In the genomic region with DNA sequence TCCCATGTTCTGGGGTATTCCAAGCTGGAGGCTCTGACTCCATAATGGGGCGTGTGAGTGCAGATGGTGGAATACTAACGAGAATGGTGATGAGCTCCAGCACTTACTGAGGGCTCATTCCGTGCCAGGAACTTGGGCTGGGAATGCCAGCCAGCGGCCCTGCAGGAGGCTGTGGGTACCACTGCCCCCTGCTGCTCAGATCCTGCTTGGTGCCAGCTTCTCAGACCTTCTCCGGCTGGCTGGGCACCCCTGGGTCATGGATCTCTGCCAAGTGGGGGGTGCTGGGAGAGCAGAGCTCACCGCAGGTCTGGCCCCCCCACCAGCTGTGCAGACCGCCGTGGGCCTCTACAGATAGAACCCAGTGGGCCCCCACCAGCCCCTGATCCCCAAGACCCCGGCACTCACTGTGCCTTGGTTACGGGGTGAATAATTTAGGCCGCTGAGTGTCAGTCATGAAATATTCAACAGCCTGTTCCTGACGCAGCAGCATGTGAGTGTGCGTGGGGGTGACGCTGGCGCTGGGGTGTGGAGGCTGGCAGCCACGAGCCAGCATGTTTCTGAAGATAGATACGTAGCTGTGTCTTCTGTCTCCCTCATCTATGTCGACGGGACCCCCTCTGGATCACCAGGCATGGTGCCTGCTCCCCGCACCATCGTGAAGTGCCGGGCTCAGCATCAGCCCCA, we compare ENCODE assay signal across 3 cellular contexts. TPM values are rescaled to one million over a fixed set of nuclear protein-coding genes. Genes with fewer than 3 reads are reported as not detected.
DNase-seq lines count a peak whose midpoint lies in the region; TF ChIP-seq lines count a peak whose summit lies in the region.
"Not testable (repeated sequence)": the region's sequence is repeated elsewhere in the genome, so short reads cannot be mapped to it uniquely, and the experiment has no call there.
"Had no signal": no experiment of that assay in that cellular context is flagged by ENCODE, and none has a peak within 500 bp of the region (broad histone marks: within the 10 kb centered on the region; RNA-seq: fewer than 3 reads in every experiment).

No MANE protein-coding gene starts in this region.

- not testable (repeated sequence) for H3K36me3 Mint-ChIP-seq in H9 (ENCODE audit: insufficient read depth in 1 of 3, low read depth in 3 of 3)

- DNase-seq in H9 = not testable (repeated sequence)
- peak; percentile 75 for DNase-seq in glomerular visceral epithelial cell (ENCODE audit: extremely low spot score)

- H3K4me2 ChIP-seq in H9 (ENCODE audit: insufficient read depth, insufficient read length, low read length) = not testable (repeated sequence)

- not testable (repeated sequence) for H3K4me1 ChIP-seq in H9 (ENCODE audit: insufficient read depth, low read length)

- not testable (repeated sequence) for H4K8ac ChIP-seq in H9 (replicated peaks; ENCODE audit: insufficient read length, low read depth, low read length)

- not testable (repeated sequence) for H3K18ac ChIP-seq in H9 (ENCODE audit: insufficient read length, low read depth, low read length)

- peaks cover 71% of the 10 kb centered on the region for H3K27me3 Mint-ChIP-seq in H9 (ENCODE audit: low read depth)

- H3K4ac ChIP-seq in H9 (ENCODE audit: low read depth, low read length) = not testable (repeated sequence)

- not testable (repeated sequence) for H2BK20ac ChIP-seq in H9 (ENCODE audit: low read depth, low read length, poor library complexity, severe bottlenecking)

- H3K27me3 ChIP-seq in H9 (ENCODE audit: insufficient read depth, low read length) = not testable (repeated sequence)

- H3K79me1 ChIP-seq in H9 (ENCODE audit: insufficient read depth, low read depth, low read length, poor library complexity, severe bottlenecking) = not testable (repeated sequence)

- not testable (repeated sequence) for H4K91ac ChIP-seq in H9 (ENCODE audit: insufficient read length, low read depth, low read length)

- H2AFZ ChIP-seq in H9 (ENCODE audit: low read length) = not testable (repeated sequence)

- not testable (repeated sequence) for H2BK12ac ChIP-seq in H9 (ENCODE audit: insufficient read length, low read depth, low read length)

- not testable (repeated sequence) for H3K23ac ChIP-seq in H9 (ENCODE audit: insufficient read length, low read depth, low read length)

- H3K27ac ChIP-seq in H9 (ENCODE audit: insufficient read length, low read depth, low read length) = not testable (repeated sequence)

- H3K23me2 ChIP-seq in H9 (ENCODE audit: insufficient read length, low read depth, low read length, poor library complexity, severe bottlenecking) = not testable (repeated sequence)

- not testable (repeated sequence) for H3K79me2 ChIP-seq in H9 (ENCODE audit: insufficient read depth, low read length)

- H4K5ac ChIP-seq in H9 (ENCODE audit: insufficient read length, low read depth, low read length) = not testable (repeated sequence)

- H4K20me1 ChIP-seq in H9 (ENCODE audit: control insufficient read depth, insufficient read depth, insufficient read length) = not testable (repeated sequence)

- H3T11ph ChIP-seq in H9 (ENCODE audit: low read length) = not testable (repeated sequence)

- H3K14ac ChIP-seq in H9 (ENCODE audit: insufficient read depth, low read length) = not testable (repeated sequence)

- not testable (repeated sequence) for H3K27ac Mint-ChIP-seq in H9

- H2BK5ac ChIP-seq in H9 (ENCODE audit: insufficient read length, low read length) = not testable (repeated sequence)

- H3K4me3 Mint-ChIP-seq in H9 = not testable (repeated sequence)

- H3K9me3 ChIP-seq in H9 (ENCODE audit: control insufficient read depth, low read depth, low read length) = not testable (repeated sequence)

- not testable (repeated sequence) for H3K9ac ChIP-seq in H9 (ENCODE audit: extremely low read depth, insufficient read length, low read length)

- peak; percentile 22; the same call in 1 of the 3 replicates for TF ChIP-seq CTCF in H9 (conservative IDR thresholded peaks at IDR 0.05)

- not testable (repeated sequence) for H3K9me3 Mint-ChIP-seq in H9

- not testable (repeated sequence) for H2BK120ac ChIP-seq in H9 (ENCODE audit: low read depth, low read length, poor library complexity, severe bottlenecking)

- H2BK15ac ChIP-seq in H9 (ENCODE audit: low read depth, low read length) = not testable (repeated sequence)

- no CpG with 5 or more reads among the region's 22 CpGs for whole genome bisulfite sequencing in H9 (ENCODE audit: extremely low coverage, insufficient read length, low lambda C conversion rate)

- peaks cover 20 to 26% of the 10 kb centered on the region in 2 experiments for H3K4me1 Mint-ChIP-seq in H9

- H2AK5ac ChIP-seq in H9 (ENCODE audit: insufficient read length, low read length) = not testable (repeated sequence)

- H3K56ac ChIP-seq in H9 (ENCODE audit: insufficient read length, low read depth, low read length) = not testable (repeated sequence)

RNA-seq across cellular contexts. Expression of a gene that starts 12.6 kb away (rescaled TPM):
- total RNA-seq in H9 (2021) = 53.1 and 59.3 TPM in 2 replicates

RNA-seq across cellular contexts. Expression of a gene that starts 17.4 kb away (rescaled TPM):
- total RNA-seq in H9 (2021) = 0.81 and 1.2 TPM in 2 replicates
- total RNA-seq: activated T-cell treated with anti-CD3 and anti-CD28 coated beads, Interleukin-2, amount 50 U/mL, for 4 hours had no signal

RNA-seq across cellular contexts. Expression of a gene that starts 28.8 kb away (rescaled TPM):
- 18.3 and 19.4 TPM in 2 replicates for total RNA-seq in H9 (2021)

RNA-seq across cellular contexts. Expression of a gene that starts 43.6 kb away (rescaled TPM):
- 85.2 and 87.4 TPM in 2 replicates for total RNA-seq in H9 (2021)

RNA-seq across cellular contexts. Expression of a gene that starts 54.3 kb away (rescaled TPM):
- 20.7 and 22.3 TPM in 2 replicates for total RNA-seq in H9 (2021)
